29 cellular contexts compared by ENCODE assay signal in genomic region chr11:61524963-61525587, GRCh38. TPM values are rescaled to one million over a fixed set of nuclear protein-coding genes. Genes with fewer than 3 reads are reported as not detected.
"Had no signal": no experiment of that assay in that cellular context is flagged by ENCODE, and none has a peak within 500 bp of the region (broad histone marks: within the 10 kb centered on the region; RNA-seq: fewer than 3 reads in every experiment).

No MANE protein-coding gene starts in this region.

- DNase-seq: activated CD4-positive, alpha-beta T cell treated with anti-CD3 and anti-CD28 coated beads for 4 hours; activated CD8-positive, alpha-beta T cell treated with anti-CD3 and anti-CD28 coated beads, Interleukin-2, amount 10 ng/mL, durations not matched to agents 7 days and 5 days; activated gamma-delta T cell; activated naive CD4-positive, alpha-beta T cell treated with anti-CD3 and anti-CD28 coated beads for 36 hours; activated T-cell treated with anti-CD3 and anti-CD28 coated beads, Interleukin-2, amount 50 U/mL, for 24 hours; amygdala; brain microvascular endothelial cell; MV-4-11; NCI-H1092 treated with DMSO at 0.1 percent for 48 hours; NCI-H1417 treated with DMSO at 0.1 percent for 48 hours; NCI-H1694; NCI-H2029; NCI-H2107; NCI-H2171 treated with DMSO at 0.1 percent for 48 hours; NCI-H226; NCI-H510A; NCI-H526 treated with DMSO at 0.1 percent for 48 hours; NCI-H82; SHP77 treated with DMSO at 0.1 percent for 48 hours had no signal

- H3K9me3 Mint-ChIP-seq: activated naive CD4-positive, alpha-beta T cell treated with anti-CD3 and anti-CD28 coated beads for 36 hours; activated T-cell treated with anti-CD3 and anti-CD28 coated beads, Interleukin-2, amount 50 U/mL, for 24 hours; activated T-helper 1 cell treated with anti-CD3 and anti-CD28 coated beads, Interleukin-12 subunit alpha, Interleukin-12 subunit beta, Interleukin-2, Interleukin-4 antibody, amounts not matched to agents 30 ng/mL and 10 ng/mL and 1 ng/mL, durations not matched to agents 14 hours and 24 hours and 36 hours; T-helper 1 cell treated with Interleukin-12 subunit alpha and Interleukin-12 subunit beta and Interleukin-4 antibody, amounts not matched to agents 30 μg/mL and 1 μg/mL, for 36 hours had no signal

- H3K36me3 Mint-ChIP-seq: activated naive CD8-positive, alpha-beta T cell had no signal

- H3K27ac ChIP-seq: brain microvascular endothelial cell, cardiac muscle cell, KMS-11, RWPE1 had no signal

- ATAC-seq: activated CD4-positive, CD25-positive, alpha-beta regulatory T cell treated with anti-CD3 and anti-CD28 coated beads, Interleukin-2, amount 50 U/mL, for 24 hours; activated CD8-positive, alpha-beta T cell treated with anti-CD3 and anti-CD28 coated beads, Interleukin-2, amount 10 ng/mL, durations not matched to agents 7 days and 5 days had no signal

- H3K4me3 ChIP-seq: cardiac muscle cell had no signal

- H3K36me3 ChIP-seq: brain microvascular endothelial cell, cardiac muscle cell had no signal

- H3K27me3 ChIP-seq: cardiac muscle cell had no signal

- H3K27ac Mint-ChIP-seq: activated CD8-positive, alpha-beta T cell treated with anti-CD3 and anti-CD28 coated beads, Interleukin-2, amount 10 ng/mL, durations not matched to agents 7 days and 5 days; activated naive CD4-positive, alpha-beta T cell treated with anti-CD3 and anti-CD28 coated beads for 36 hours; activated naive CD8-positive, alpha-beta T cell; activated T-cell treated with anti-CD3 and anti-CD28 coated beads, Interleukin-2, amount 50 U/mL, for 24 hours; T-helper 1 cell treated with Interleukin-12 subunit alpha and Interleukin-12 subunit beta and Interleukin-4 antibody, amounts not matched to agents 30 μg/mL and 1 μg/mL, for 36 hours had no signal

- H3K4me3 Mint-ChIP-seq: activated CD8-positive, alpha-beta T cell treated with anti-CD3 and anti-CD28 coated beads, Interleukin-2, amount 10 ng/mL, durations not matched to agents 7 days and 5 days; activated naive CD4-positive, alpha-beta T cell treated with anti-CD3 and anti-CD28 coated beads for 36 hours; activated naive CD8-positive, alpha-beta T cell; activated T-cell treated with anti-CD3 and anti-CD28 coated beads, Interleukin-2, amount 50 U/mL, for 24 hours; activated T-helper 1 cell treated with anti-CD3 and anti-CD28 coated beads, Interleukin-12 subunit alpha, Interleukin-12 subunit beta, Interleukin-2, Interleukin-4 antibody, amounts not matched to agents 30 ng/mL and 10 ng/mL and 1 ng/mL, durations not matched to agents 14 hours and 24 hours and 36 hours; T-helper 1 cell treated with Interleukin-12 subunit alpha and Interleukin-12 subunit beta and Interleukin-4 antibody, amounts not matched to agents 30 μg/mL and 1 μg/mL, for 36 hours had no signal

RNA-seq across cellular contexts. Expression of gene LRRC10B, which starts 16.5 kb away (rescaled TPM):
- total RNA-seq: activated CD8-positive, alpha-beta T cell treated with anti-CD3 and anti-CD28 coated beads, Interleukin-2, amount 10 ng/mL, durations not matched to agents 7 days and 5 days; activated naive CD4-positive, alpha-beta T cell treated with anti-CD3 and anti-CD28 coated beads for 36 hours; activated T-helper 1 cell treated with anti-CD3 and anti-CD28 coated beads, Interleukin-12 subunit alpha, Interleukin-12 subunit beta, Interleukin-2, Interleukin-4 antibody, amounts not matched to agents 30 ng/mL and 10 ng/mL and 1 ng/mL, durations not matched to agents 14 hours and 24 hours and 36 hours; MCF 10A; OCI-LY7; SK-MEL-5 had no signal

RNA-seq across cellular contexts. Expression of gene SYT7, which starts 55.8 kb away (rescaled TPM):
- total RNA-seq: activated CD8-positive, alpha-beta T cell treated with anti-CD3 and anti-CD28 coated beads, Interleukin-2, amount 10 ng/mL, durations not matched to agents 7 days and 5 days; activated naive CD4-positive, alpha-beta T cell treated with anti-CD3 and anti-CD28 coated beads for 36 hours; OCI-LY7 had no signal
